ENCODE assay signal across 1 cellular context in the genomic region with DNA sequence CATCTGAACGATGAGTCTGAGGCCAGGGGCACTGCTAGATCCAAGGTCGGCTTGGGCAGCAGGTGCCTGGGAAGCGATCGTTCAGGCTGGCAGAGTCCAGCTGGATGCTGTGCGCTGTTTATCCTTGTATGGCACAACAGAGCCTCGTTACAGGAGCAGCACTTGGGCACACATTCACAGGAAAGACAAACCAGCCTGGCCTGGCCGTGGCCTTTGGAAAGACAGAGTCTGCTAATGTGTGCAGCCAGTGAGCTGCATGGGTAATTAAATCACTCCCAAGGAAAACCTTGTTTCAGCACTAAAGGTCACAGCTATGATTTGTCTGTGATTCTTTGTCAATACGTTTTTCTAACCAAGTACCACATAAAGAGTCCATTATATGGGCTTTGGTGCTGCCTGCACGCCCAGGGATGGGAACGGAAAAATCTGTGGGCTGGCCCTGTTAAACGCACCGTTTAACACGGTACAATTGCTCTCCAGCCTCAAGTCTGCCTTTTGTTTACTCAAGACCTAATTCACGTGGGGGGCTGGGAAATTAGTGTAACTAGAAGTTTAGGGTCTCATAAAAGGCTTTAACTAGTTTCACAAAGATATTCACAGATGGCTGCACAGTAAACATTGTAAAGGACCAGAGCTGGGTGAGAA.
TF ChIP-seq lines count a peak whose summit lies in the region.

No MANE protein-coding gene starts in this region.

TF ChIP-seq in SK-N-SH, 30 proteins besides CTCF, POLR2A, EP300 and RAD21 (continued from another document):
- TF ChIP-seq MEF2A (IDR thresholded peaks at IDR 0.05; ENCODE audit: borderline replicate concordance, low read depth): no peak
- no peak for TF ChIP-seq FOXJ3 (CRISPR knock-in tag; IDR thresholded peaks at IDR 0.05)
- TF ChIP-seq, protein P1, sequence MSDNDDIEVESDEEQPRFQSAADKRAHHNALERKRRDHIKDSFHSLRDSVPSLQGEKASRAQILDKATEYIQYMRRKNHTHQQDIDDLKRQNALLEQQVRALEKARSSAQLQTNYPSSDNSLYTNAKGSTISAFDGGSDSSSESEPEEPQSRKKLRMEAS (IDR thresholded peaks at IDR 0.05; ENCODE audit: low read depth): no peak
- TF ChIP-seq POLR2AphosphoS5 (IDR thresholded peaks at IDR 0.05; ENCODE audit: low read depth, low read length): no peak
- TF ChIP-seq FOXM1 (IDR thresholded peaks at IDR 0.05; ENCODE audit: low read depth): no peak
